1 cellular context compared by ENCODE assay signal in genomic region chr1:61100578-61100977, GRCh38.
TF ChIP-seq lines count a peak whose summit lies in the region.

No MANE protein-coding gene starts in this region.

TF ChIP-seq in HepG2, 621 proteins besides CTCF, POLR2A, EP300 and RAD21:
- TF ChIP-seq ZNF121 (CRISPR knock-in tag; IDR thresholded peaks at IDR 0.05) (peak; percentile 80), HCFC1 (IDR thresholded peaks at IDR 0.05; ENCODE audit: low read depth, low read length) (no peak)
